Comparison of ENCODE assay signal across 8 cellular contexts in the genomic region with DNA sequence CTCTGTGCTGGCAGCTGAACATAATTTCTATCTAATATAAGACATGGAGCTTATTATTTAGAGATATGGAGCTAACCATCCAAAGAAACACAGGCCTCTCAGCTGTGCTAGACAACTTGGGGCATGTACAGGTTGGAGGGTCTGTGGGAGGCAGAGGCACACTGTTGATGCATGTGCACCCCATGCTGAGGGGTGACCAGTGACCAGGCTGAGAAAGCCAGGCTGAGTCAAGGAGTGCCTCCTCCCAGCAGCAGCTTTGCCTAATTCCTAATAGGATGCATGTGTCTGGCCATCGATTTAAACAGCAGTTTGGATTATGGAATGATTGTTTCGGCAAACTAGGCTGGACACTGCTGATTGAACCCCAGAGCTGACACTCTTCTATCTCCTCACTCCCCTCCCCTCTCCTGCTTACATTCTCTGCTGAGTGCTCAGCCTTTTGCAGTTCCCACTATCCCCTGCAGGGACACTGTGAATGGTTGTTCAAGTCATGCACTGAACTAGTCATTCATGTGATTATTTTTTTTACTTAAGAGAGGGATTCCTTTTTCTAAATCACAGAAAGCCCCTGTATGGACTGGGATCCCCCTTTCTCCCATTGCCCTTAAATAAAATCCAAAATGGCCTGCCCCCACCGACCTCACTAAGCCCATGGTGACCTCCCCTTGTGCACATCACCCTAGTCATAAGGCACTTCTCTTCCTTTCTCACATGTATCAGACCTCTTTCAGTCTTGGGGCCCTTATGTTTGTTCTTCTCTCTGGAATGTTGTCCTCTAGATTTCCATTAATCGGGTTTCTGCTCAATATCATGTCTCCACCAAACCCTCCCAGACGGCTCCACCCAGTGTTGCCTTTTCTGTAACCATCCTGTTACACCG.
DNase-seq lines count a peak whose midpoint lies in the region; ATAC-seq, FAIRE-seq and TF ChIP-seq lines count a peak whose summit lies in the region.

No MANE protein-coding gene starts in this region.

- no peak overlapping the region for H3K4me3 Mint-ChIP-seq in activated T-cell treated with anti-CD3 and anti-CD28 coated beads, Interleukin-2, amount 50 U/mL, for 24 hours

- H3K4me1 ChIP-seq in K562 (replicated peaks in 1 of 2; ENCODE audit: control insufficient read depth in 2 of 2, insufficient read depth in 2 of 2, low read length in 2 of 2) (no peaks in the 10 kb centered on the region), HepG2 (ENCODE audit: insufficient read depth, low read length) (no peaks in the 10 kb centered on the region)

- POLR2A ChIA-PET in K562 (lab: Yijun Ruan, JAX) (no interaction called here), HepG2 (lab: Yijun Ruan, JAX) (no interaction called here)

- no peaks in the 10 kb centered on the region for H3K9me3 Mint-ChIP-seq in activated T-cell treated with anti-CD3 and anti-CD28 coated beads, Interleukin-2, amount 50 U/mL, for 24 hours

- WGBS in K562 (ENCODE audit: insufficient coverage, low coverage, missing lambda C conversion rate): under 1% methylated on average over 6 of the region's 6 CpGs
- 26% methylated on average over 6 of the region's 6 CpGs for WGBS in HepG2 (ENCODE audit: low lambda C conversion rate)

- CTCF ChIA-PET in K562 (lab: Yijun Ruan, JAX; ENCODE audit: low intra/inter-chr PET ratio): no interaction called here
- CTCF ChIA-PET in HepG2 (lab: Yijun Ruan, JAX; ENCODE audit: low intra/inter-chr PET ratio, low total read pairs): no interaction called here

- H3K27me3 Mint-ChIP-seq in activated T-cell treated with anti-CD3 and anti-CD28 coated beads, Interleukin-2, amount 50 U/mL, for 24 hours: no peaks in the 10 kb centered on the region

- TF ChIP-seq POLR2A in K562 (conservative IDR thresholded peaks at IDR 0.05) (no peak), HepG2 (IDR thresholded peaks at IDR 0.05; ENCODE audit: insufficient read depth in 1 of 2, low read depth in 2 of 2, low read length in 2 of 2) (no peak)

- peak; percentile 75 for FAIRE-seq in K562 (lab: Jason Lieb, UNC)
- peak; percentile 68 for FAIRE-seq in HepG2 (lab: Jason Lieb, UNC)

- intact Hi-C loops in K562 (cut with micrococcal nuclease): no loop called here
- intact Hi-C loops in HepG2 (cut with micrococcal nuclease; ENCODE audit: unreplicated experiment): no loop called here

- no TSS peak for BruUV-seq in K562 (replicated peaks; lab: Mats Ljungman, UMichigan)
- no TSS peak for BruUV-seq in HepG2 (replicated peaks; lab: Mats Ljungman, UMichigan)

- no peaks in the 10 kb centered on the region for H3K9me1 ChIP-seq in K562 (ENCODE audit: control insufficient read depth, insufficient read depth, low read length)

- H3K79me2 ChIP-seq in K562 (ENCODE audit: control insufficient read depth, insufficient read depth, low read length): no peaks in the 10 kb centered on the region
- no peaks in the 10 kb centered on the region for H3K79me2 ChIP-seq in HepG2 (ENCODE audit: insufficient read depth, low read length)

- H3K4me3 ChIP-seq in K562 (no peak overlapping the region), HepG2 (replicated peaks in 1 of 3; ENCODE audit: insufficient read depth in 1 of 3, low read depth in 2 of 3, low read length in 3 of 3) (no peak overlapping the region)

- H3K27me3 ChIP-seq in K562 (ENCODE audit: control insufficient read depth in 2 of 2, insufficient read depth in 2 of 2, low read length in 2 of 2) (peaks cover 24 to 60% of the 10 kb centered on the region in 2 experiments), HepG2 (ENCODE audit: control insufficient read depth in 1 of 2, insufficient read depth in 2 of 2, low read length in 2 of 2) (peaks cover 1 to 20% of the 10 kb centered on the region in 2 experiments; a peak in 3 of 5 replicates)

- H3K4me1 Mint-ChIP-seq in activated T-cell treated with anti-CD3 and anti-CD28 coated beads, Interleukin-2, amount 50 U/mL, for 24 hours (ENCODE audit: low read depth): peaks cover 5% of the 10 kb centered on the region

- H4K20me1 ChIP-seq in K562 (replicated peaks; ENCODE audit: control insufficient read depth, insufficient read depth, low read length) (no peaks in the 10 kb centered on the region), HepG2 (ENCODE audit: insufficient read depth, low read length) (no peaks in the 10 kb centered on the region)

- no peak overlapping the region for H3K27ac ChIP-seq in K562 (ENCODE audit: extremely low read depth, low read depth, low read length)
- H3K27ac ChIP-seq in HepG2 (ENCODE audit: extremely low read length, insufficient read depth, low read length): no peak overlapping the region

- H3K4me2 ChIP-seq in K562 (ENCODE audit: insufficient read depth, low read length) (no peak overlapping the region), HepG2 (ENCODE audit: low read depth, low read length) (no peak overlapping the region)

- peak; percentile 33 to 40 for DNase-seq in activated T-cell treated with anti-CD3 and anti-CD28 coated beads, Interleukin-2, amount 50 U/mL, for 48 hours
- no peak for DNase-seq in activated T-cell treated with anti-CD3 and anti-CD28 coated beads, Interleukin-2, amount 50 U/mL, for 24 hours
- DNase-seq in LHCN-M2 (ENCODE audit: low read depth): peak; percentile 28
- DNase-seq in K562 (ENCODE audit: extremely low read depth in 1 of 4, low spot score in 3 of 4): peak; percentile 27 to 40 (median 32)
- DNase-seq in HepG2 (ENCODE audit: low spot score): peak; percentile 16
- no peak for DNase-seq in NCI-H1930 (lab: John Stamatoyannopoulos, UW)

- H3K36me3 ChIP-seq in K562 (ENCODE audit: control insufficient read depth, insufficient read depth, low read length): no peaks in the 10 kb centered on the region
- H3K36me3 ChIP-seq in HepG2 (replicated peaks in 1 of 2; ENCODE audit: control insufficient read depth in 1 of 2, insufficient read depth in 2 of 2, low read length in 2 of 2): no peaks in the 10 kb centered on the region

- TF ChIP-seq CTCF in K562 (IDR thresholded peaks at IDR 0.05 in 2 of 3, conservative IDR thresholded peaks at IDR 0.05 in 1 of 3; ENCODE audit: insufficient read depth in 2 of 3, low read depth in 1 of 3, low read length in 3 of 3) (peak; percentile 34 to 53 (median 39); a peak in 5 of 6 replicates), HepG2 (CRISPR knock-in tag; IDR thresholded peaks at IDR 0.05) (peak; percentile 25)

- TF ChIP-seq RAD21 in K562 (CRISPR knock-in tag; conservative IDR thresholded peaks at IDR 0.05 in 1 of 2, IDR thresholded peaks at IDR 0.05 in 1 of 2): no peak
- TF ChIP-seq RAD21 in HepG2 (CRISPR knock-in tag; IDR thresholded peaks at IDR 0.05): no peak

- no peak for TF ChIP-seq EP300 in K562 (IDR thresholded peaks at IDR 0.05; ENCODE audit: low read length)
- TF ChIP-seq EP300 in HepG2 (IDR thresholded peaks at IDR 0.05; ENCODE audit: low read depth in 2 of 2, low read length in 2 of 2): no peak
- TF ChIP-seq EP300 in HepG2 (CRISPR knock-in tag; IDR thresholded peaks at IDR 0.05; ENCODE audit: borderline replicate concordance): no peak

- H3K9ac ChIP-seq in K562 (ENCODE audit: insufficient read depth in 1 of 2, low read depth in 2 of 2, low read length in 2 of 2): no peak overlapping the region
- H3K9ac ChIP-seq in HepG2 (ENCODE audit: insufficient read depth, low read depth, low read length): no peak overlapping the region

- H2AFZ ChIP-seq in K562 (ENCODE audit: low read depth, low read length): no peak overlapping the region
- H2AFZ ChIP-seq in HepG2 (ENCODE audit: low read length): no peak overlapping the region

- H3K9me3 ChIP-seq in K562 (replicated peaks; ENCODE audit: control insufficient read depth, insufficient read depth, low read depth, low read length) (no peaks in the 10 kb centered on the region), HepG2 (ENCODE audit: low read length) (no peaks in the 10 kb centered on the region)

- no peaks in the 10 kb centered on the region for H3K36me3 Mint-ChIP-seq in activated T-cell treated with anti-CD3 and anti-CD28 coated beads, Interleukin-2, amount 50 U/mL, for 24 hours (ENCODE audit: low read depth)

- ATAC-seq in K562 (peak; percentile 92), HepG2 (peak; percentile 96), HG03439 (IDR thresholded peaks at IDR 0.05; ENCODE audit: unreplicated experiment) (no peak), HG02970 (IDR thresholded peaks at IDR 0.05; ENCODE audit: low FRiP score, unreplicated experiment) (no peak)

- no peak overlapping the region for H3K27ac Mint-ChIP-seq in activated T-cell treated with anti-CD3 and anti-CD28 coated beads, Interleukin-2, amount 50 U/mL, for 24 hours

- in situ Hi-C loops in K562 (cut with MboI) (no loop called here), HepG2 (cut with HindIII; ENCODE audit: extremely low pct_ligation_motif_present, low pct_unique_long_range_greater_than_20kb) (no loop called here)

TF ChIP-seq in K562, 482 proteins besides CTCF, POLR2A, EP300 and RAD21 (continues in another document):
- TF ChIP-seq ZNF384 (IDR thresholded peaks at IDR 0.05; ENCODE audit: low read depth, low read length) (no peak), IFI16 (CRISPR knock-in tag; IDR thresholded peaks at IDR 0.05) (no peak), ARHGAP35 (IDR thresholded peaks at IDR 0.05; ENCODE audit: partially characterized antibody) (no peak), ZNF584 (CRISPR knock-in tag; IDR thresholded peaks at IDR 0.05; ENCODE audit: low read depth) (no peak), SNRNP70 (optimal IDR thresholded peaks at IDR 0.05; ENCODE audit: low read depth, low read length) (no peak), ZNF324 (CRISPR knock-in tag; IDR thresholded peaks at IDR 0.05) (no peak), KAT8 (IDR thresholded peaks at IDR 0.05; ENCODE audit: low read depth) (no peak), PHB (CRISPR knock-in tag; IDR thresholded peaks at IDR 0.05) (no peak), MEIS2 (IDR thresholded peaks at IDR 0.05; ENCODE audit: partially characterized antibody) (no peak), ZNF165 (CRISPR knock-in tag; IDR thresholded peaks at IDR 0.05; ENCODE audit: borderline replicate concordance) (no peak)

TF ChIP-seq in HepG2, 621 proteins besides CTCF, POLR2A, EP300 and RAD21 (continues in another document):
- TF ChIP-seq, protein P1, sequence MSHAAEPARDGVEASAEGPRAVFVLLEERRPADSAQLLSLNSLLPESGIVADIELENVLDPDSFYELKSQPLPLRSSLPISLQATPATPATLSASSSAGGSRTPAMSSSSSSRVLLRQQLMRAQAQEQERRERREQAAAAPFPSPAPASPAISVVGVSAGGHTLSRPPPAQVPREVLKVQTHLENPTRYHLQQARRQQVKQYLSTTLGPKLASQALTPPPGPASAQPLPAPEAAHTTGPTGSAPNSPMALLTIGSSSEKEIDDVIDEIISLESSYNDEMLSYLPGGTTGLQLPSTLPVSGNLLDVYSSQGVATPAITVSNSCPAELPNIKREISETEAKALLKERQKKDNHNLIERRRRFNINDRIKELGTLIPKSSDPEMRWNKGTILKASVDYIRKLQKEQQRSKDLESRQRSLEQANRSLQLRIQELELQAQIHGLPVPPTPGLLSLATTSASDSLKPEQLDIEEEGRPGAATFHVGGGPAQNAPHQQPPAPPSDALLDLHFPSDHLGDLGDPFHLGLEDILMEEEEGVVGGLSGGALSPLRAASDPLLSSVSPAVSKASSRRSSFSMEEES (CRISPR knock-in tag; IDR thresholded peaks at IDR 0.05): no peak
- TF ChIP-seq ZNF790 (CRISPR knock-in tag; IDR thresholded peaks at IDR 0.05; ENCODE audit: borderline replicate concordance) (no peak), RXRB (CRISPR knock-in tag; IDR thresholded peaks at IDR 0.05; ENCODE audit: borderline replicate concordance) (no peak), RARG (CRISPR knock-in tag; IDR thresholded peaks at IDR 0.05; ENCODE audit: low read depth) (no peak), ASH2L (IDR thresholded peaks at IDR 0.05; ENCODE audit: insufficient read length, low read depth, low read length) (no peak)

Comparison
In these comparisons a context has a peak if more than half of its experiments do, and no peak if none do; other contexts are left out.
1. DNase-seq: peak in activated T-cell treated with anti-CD3 and anti-CD28 coated beads, Interleukin-2, amount 50 U/mL, for 48 hours (2 of 2), LHCN-M2 (single experiment), K562 (4 of 4) and HepG2 (single experiment); none in activated T-cell treated with anti-CD3 and anti-CD28 coated beads, Interleukin-2, amount 50 U/mL, for 24 hours (single experiment) and NCI-H1930 (0 of 2).
2. ATAC-seq: peak in K562 (single experiment) and HepG2 (single experiment); none in HG03439 (single experiment) and HG02970 (single experiment).